Comparison of ENCODE assay signal across 35 cellular contexts in genomic region chr2:222778400-222778799, GRCh38.
"Had no signal": no experiment of that assay in that cellular context is flagged by ENCODE, and none has a peak within 500 bp of the region (broad histone marks: within the 10 kb centered on the region; RNA-seq: fewer than 3 reads in every experiment).

No MANE protein-coding gene starts in this region.

- H3K36me3 ChIP-seq: adrenal gland, brain microvascular endothelial cell, breast epithelium, WERI-Rb-1 had no signal

- H3K4me1 ChIP-seq: adrenal gland, breast epithelium had no signal

- H3K27me3 ChIP-seq: adrenal gland, body of pancreas, brain microvascular endothelial cell, breast epithelium had no signal

- H3K27ac ChIP-seq: adrenal gland, body of pancreas, brain microvascular endothelial cell, breast epithelium, WERI-Rb-1 had no signal

- H3K4me3 ChIP-seq: adrenal gland, body of pancreas, breast epithelium had no signal

- ATAC-seq: activated CD4-positive, alpha-beta T cell treated with anti-CD3 and anti-CD28 coated beads for 36 hours; activated CD4-positive, CD25-positive, alpha-beta regulatory T cell treated with anti-CD3 and anti-CD28 coated beads, Interleukin-2, amount 50 U/mL, for 24 hours; activated naive CD4-positive, alpha-beta T cell treated with anti-CD3 and anti-CD28 coated beads, Interleukin-2, amount 50 U/mL, for 72 hours; activated T-cell treated with anti-CD3 and anti-CD28 coated beads, Interleukin-2, amount 50 U/mL, for 4 hours; activated T-cell treated with anti-CD3 and anti-CD28 coated beads, Interleukin-2, amount 50 U/mL, for 72 hours; activated T-helper 17 cell treated with anti-CD3 and anti-CD28 coated beads, Interleukin-2, amount 50 U/mL, for 72 hours; body of pancreas; WTC11 had no signal

- DNase-seq: activated CD4-positive, alpha-beta memory T cell treated with anti-CD3 and anti-CD28 coated beads, Interleukin-2, amount 10 ng/mL, durations not matched to agents 7 days and 5 days; activated CD4-positive, alpha-beta T cell treated with anti-CD3 and anti-CD28 coated beads for 1 hour; activated CD4-positive, alpha-beta T cell treated with anti-CD3 and anti-CD28 coated beads for 36 hours; activated CD4-positive, alpha-beta T cell treated with anti-CD3 and anti-CD28 coated beads for 48 hours; activated CD4-positive, alpha-beta T cell treated with anti-CD3 and anti-CD28 coated beads, Interleukin-2, amount 10 ng/mL, durations not matched to agents 7 days and 5 days; activated CD4-positive, alpha-beta T cell treated with anti-CD3 and anti-CD28 coated beads, Interleukin-2, amount 50 U/mL, for 48 hours; activated CD4-positive, CD25-positive, alpha-beta regulatory T cell; activated CD8-positive, alpha-beta memory T cell treated with anti-CD3 and anti-CD28 coated beads, Interleukin-2, amount 50 U/mL, for 4 hours; activated effector memory CD4-positive, alpha-beta T cell treated with anti-CD3 and anti-CD28 coated beads, Interleukin-2, amount 50 U/mL, for 16 hours; activated gamma-delta T cell treated with Interleukin-2 at 50 U/mL for 16 hours; activated naive CD4-positive, alpha-beta T cell; activated naive CD4-positive, alpha-beta T cell treated with anti-CD3 and anti-CD28 coated beads for 36 hours; activated naive CD4-positive, alpha-beta T cell treated with anti-CD3 and anti-CD28 coated beads, Interleukin-2, amount 50 U/mL, for 16 hours; activated naive CD8-positive, alpha-beta T cell treated with anti-CD3 and anti-CD28 coated beads for 36 hours; activated T-cell treated with anti-CD3 and anti-CD28 coated beads for 4 hours; activated T-cell treated with anti-CD3 and anti-CD28 coated beads, Interleukin-2, amount 50 U/mL, for 1 hour; activated T-cell treated with anti-CD3 and anti-CD28 coated beads, Interleukin-2, amount 50 U/mL, for 4 hours; activated T-cell treated with anti-CD3 and anti-CD28 coated beads, Interleukin-2, amount 50 U/mL, for 72 hours; adrenal gland; amniotic stem cell; aorta; body of pancreas; brain microvascular endothelial cell; central memory CD4-positive, alpha-beta T cell; T-helper 1 cell; T-helper 2 cell; T-helper 9 cell; WERI-Rb-1 had no signal

- H3K9me3 ChIP-seq: adrenal gland, body of pancreas, breast epithelium had no signal

- FAIRE-seq: astrocyte, TTC549 had no signal
